ENCODE assay signal across 2 cellular contexts in genomic region chr11:23536907-23537306, GRCh38.
A peak's percentile ranks its signal among the peaks of the same experiment; 100 is the strongest.
TF ChIP-seq lines count a peak whose summit lies in the region.

No MANE protein-coding gene starts in this region.

TF ChIP-seq in HepG2, 621 proteins besides CTCF, POLR2A, EP300 and RAD21 (continued from another document):
- TF ChIP-seq SAFB2 (CRISPR knock-in tag; IDR thresholded peaks at IDR 0.05; ENCODE audit: borderline replicate concordance, low read depth) (no peak), ATF7 (IDR thresholded peaks at IDR 0.05) (peak; percentile 44; the same call in 1 of the 2 replicates), ATF7 (CRISPR knock-in tag; IDR thresholded peaks at IDR 0.05) (no peak), HIC2 (CRISPR knock-in tag; IDR thresholded peaks at IDR 0.05; ENCODE audit: low read depth) (no peak)

TF ChIP-seq in H1, 55 proteins besides CTCF, POLR2A, EP300 and RAD21 (continued from another document):
- peak; percentile 60; the same call in 1 of the 2 replicates for TF ChIP-seq CEBPB (IDR thresholded peaks at IDR 0.05; ENCODE audit: low read depth, low read length)
- TF ChIP-seq PHF8 (conservative IDR thresholded peaks at IDR 0.05; ENCODE audit: low read depth, low read length) = no peak
- no peak for TF ChIP-seq GTF2F1 (IDR thresholded peaks at IDR 0.05; ENCODE audit: borderline replicate concordance, low read depth, low read length)
- no peak for TF ChIP-seq TEAD4 (IDR thresholded peaks at IDR 0.05; ENCODE audit: low read depth, low read length)
- TF ChIP-seq POLR2AphosphoS5 (IDR thresholded peaks at IDR 0.05; ENCODE audit: low read depth, low read length) = no peak
- no peak for TF ChIP-seq KDM1A (IDR thresholded peaks at IDR 0.05; ENCODE audit: borderline replicate concordance, low read length)
- TF ChIP-seq NRF1 (IDR thresholded peaks at IDR 0.05; ENCODE audit: low read depth, low read length) = no peak
